Comparison of ENCODE assay signal across 20 cellular contexts in the genomic region with DNA sequence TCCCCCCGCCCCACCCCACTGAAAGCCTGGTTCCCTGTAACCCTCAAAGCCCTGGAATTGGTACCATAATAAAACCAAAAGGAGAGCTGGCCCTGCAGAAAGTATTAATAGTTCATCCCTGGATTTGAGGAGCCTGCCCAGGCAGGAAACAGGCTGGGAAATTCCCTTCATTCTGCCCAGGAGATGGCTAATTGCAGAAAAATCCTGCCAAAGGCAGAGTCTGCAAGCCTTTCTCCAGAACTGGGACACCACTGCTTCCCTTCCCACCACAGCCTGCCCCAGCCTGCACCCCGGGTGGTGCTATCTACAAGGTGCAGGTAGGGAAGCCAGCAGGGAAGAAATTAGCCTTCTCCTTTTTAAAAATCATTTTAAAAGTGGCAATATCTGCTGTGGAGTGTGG. TPM values are rescaled to one million over a fixed set of nuclear protein-coding genes. Genes with fewer than 3 reads are reported as not detected.
DNase-seq lines count a peak whose midpoint lies in the region; ATAC-seq and FAIRE-seq lines count a peak whose summit lies in the region.
"Had no signal": no experiment of that assay in that cellular context is flagged by ENCODE, and none has a peak within 500 bp of the region (broad histone marks: within the 10 kb centered on the region; RNA-seq: fewer than 3 reads in every experiment).

No MANE protein-coding gene starts in this region.

- H3K4me1 ChIP-seq in mesenchymal stem cell (ENCODE audit: control insufficient read depth, insufficient read depth, low read depth, low read length), result peaks cover 11% of the 10 kb centered on the region

- no peaks in the 10 kb centered on the region for H3K79me1 ChIP-seq in mesenchymal stem cell (replicated peaks; ENCODE audit: low read length, poor library complexity, severe bottlenecking)

- FAIRE-seq in RCC 7860 (lab: Jason Lieb, UNC), result peak; percentile 51
- FAIRE-seq: K562 had no signal

- no peak overlapping the region for H3K4me3 Mint-ChIP-seq in activated T-cell treated with anti-CD3 and anti-CD28 coated beads, Interleukin-2, amount 50 U/mL, for 24 hours
- H3K4me3 Mint-ChIP-seq: naive thymus-derived CD4-positive, alpha-beta T cell had no signal

- peaks cover 7% of the 10 kb centered on the region for H3K9me3 ChIP-seq in mesenchymal stem cell (ENCODE audit: control insufficient read depth, low read length)

- H3K27me3 Mint-ChIP-seq in activated T-cell treated with anti-CD3 and anti-CD28 coated beads, Interleukin-2, amount 50 U/mL, for 24 hours, result peaks cover 13% of the 10 kb centered on the region

- no peak overlapping the region for H2AFZ ChIP-seq in mesenchymal stem cell (ENCODE audit: low read depth, low read length)

- WGBS in mesenchymal stem cell, result 42% methylated on average over 1 of the region's 2 CpGs

- no peak overlapping the region for H4K8ac ChIP-seq in mesenchymal stem cell (ENCODE audit: low read length)

- H3K27ac Mint-ChIP-seq in activated T-cell treated with anti-CD3 and anti-CD28 coated beads, Interleukin-2, amount 50 U/mL, for 24 hours, result no peak overlapping the region
- H3K27ac Mint-ChIP-seq: activated T-helper 2 cell treated with anti-CD3 and anti-CD28 coated beads, Interferon-gamma antibody, Interleukin-2, Interleukin-4, amounts not matched to agents 10 μg/mL and 5 μg/mL and 100 μg/mL, durations not matched to agents 14 hours and 24 hours and 36 hours; naive thymus-derived CD4-positive, alpha-beta T cell had no signal

- H3K27me3 ChIP-seq in mesenchymal stem cell (ENCODE audit: control insufficient read depth in 1 of 2, insufficient read depth in 1 of 2, low read length in 2 of 2), result no peaks in the 10 kb centered on the region
- H3K27me3 ChIP-seq: BLaER1 treated with 17β-estradiol and CSF1 and Interleukin-3, amounts not matched to agents 10 nM and 100 nM; upper lobe of left lung had no signal

- H3K9me3 Mint-ChIP-seq in activated T-cell treated with anti-CD3 and anti-CD28 coated beads, Interleukin-2, amount 50 U/mL, for 24 hours, result no peaks in the 10 kb centered on the region
- H3K9me3 Mint-ChIP-seq: activated T-helper 2 cell treated with anti-CD3 and anti-CD28 coated beads, Interferon-gamma antibody, Interleukin-2, Interleukin-4, amounts not matched to agents 10 μg/mL and 5 μg/mL and 100 μg/mL, durations not matched to agents 14 hours and 24 hours and 36 hours had no signal

- peaks cover 8% of the 10 kb centered on the region for H3K4me1 Mint-ChIP-seq in activated T-cell treated with anti-CD3 and anti-CD28 coated beads, Interleukin-2, amount 50 U/mL, for 24 hours (ENCODE audit: low read depth)
- H3K4me1 Mint-ChIP-seq: naive thymus-derived CD4-positive, alpha-beta T cell had no signal

- H3K18ac ChIP-seq in mesenchymal stem cell (ENCODE audit: low read depth in 1 of 2, low read length in 2 of 2), result no peak overlapping the region

- H3K36me3 Mint-ChIP-seq in activated T-cell treated with anti-CD3 and anti-CD28 coated beads, Interleukin-2, amount 50 U/mL, for 24 hours (ENCODE audit: low read depth), result no peaks in the 10 kb centered on the region
- H3K36me3 Mint-ChIP-seq: naive thymus-derived CD4-positive, alpha-beta T cell had no signal

- no peak overlapping the region for H3K4me3 ChIP-seq in mesenchymal stem cell (ENCODE audit: insufficient read depth in 1 of 2, low read depth in 1 of 2, low read length in 2 of 2)
- H3K4me3 ChIP-seq: BLaER1 treated with 17β-estradiol and CSF1 and Interleukin-3, amounts not matched to agents 10 nM and 100 nM; K562; upper lobe of left lung had no signal

- no peak overlapping the region for H3K4me2 ChIP-seq in mesenchymal stem cell (ENCODE audit: low read length, poor library complexity, severe bottlenecking)

- no peak overlapping the region for H3K9ac ChIP-seq in mesenchymal stem cell (ENCODE audit: low read length)
- H3K9ac ChIP-seq: BLaER1 treated with 17β-estradiol and CSF1 and Interleukin-3, amounts not matched to agents 10 nM and 100 nM had no signal

- no peak overlapping the region for H2BK5ac ChIP-seq in mesenchymal stem cell (ENCODE audit: low read depth, low read length, poor library complexity, severe bottlenecking)

- H2BK15ac ChIP-seq in mesenchymal stem cell (ENCODE audit: low read depth, poor library complexity, severe bottlenecking), result no peak overlapping the region

- no peak overlapping the region for H2AK5ac ChIP-seq in mesenchymal stem cell (ENCODE audit: low read length, severe bottlenecking)

- H3K14ac ChIP-seq in mesenchymal stem cell (ENCODE audit: low read length in 2 of 2), result no peak overlapping the region

- no peak overlapping the region for H3K4ac ChIP-seq in mesenchymal stem cell (ENCODE audit: low read depth in 1 of 2, low read length in 2 of 2)

- H3K23ac ChIP-seq in mesenchymal stem cell (ENCODE audit: low read length in 2 of 2), result no peak overlapping the region

- ATAC-seq in GM19395 (IDR thresholded peaks at IDR 0.05; ENCODE audit: unreplicated experiment), result no peak
- ATAC-seq: K562; naive thymus-derived CD4-positive, alpha-beta T cell; Right ventricle myocardium inferior had no signal

- peak overlapping the region; percentile 17 for H3K27ac ChIP-seq in mesenchymal stem cell (ENCODE audit: low read length, poor library complexity, severe bottlenecking)
- H3K27ac ChIP-seq: BLaER1 treated with 17β-estradiol and CSF1 and Interleukin-3, amounts not matched to agents 10 nM and 100 nM; upper lobe of left lung had no signal

- no peak overlapping the region for H2BK120ac ChIP-seq in mesenchymal stem cell (ENCODE audit: low read depth, low read length)

- no peak overlapping the region for H2BK12ac ChIP-seq in mesenchymal stem cell (ENCODE audit: low read length in 2 of 2)

- no peaks in the 10 kb centered on the region for H3K36me3 ChIP-seq in mesenchymal stem cell (ENCODE audit: control insufficient read depth in 1 of 2, insufficient read depth in 2 of 2, low read depth in 1 of 2, low read length in 2 of 2)
- H3K36me3 ChIP-seq: BLaER1 treated with 17β-estradiol and CSF1 and Interleukin-3, amounts not matched to agents 10 nM and 100 nM; upper lobe of left lung had no signal

- no peak overlapping the region for H4K91ac ChIP-seq in mesenchymal stem cell (ENCODE audit: low read length)

- DNase-seq in EH (ENCODE audit: low read depth) (peak; percentile 90), RCC 7860 (ENCODE audit: low spot score) (peak; percentile 63), dedifferentiated amniotic fluid mesenchymal stem cell (ENCODE audit: extremely low spot score) (peak; percentile 34), mesenchymal stem cell (peak; percentile 59), DMS 273 treated with DMSO at 0.1 percent for 48 hours (lab: John Stamatoyannopoulos, UW) (no peak), NCI-H2196 (lab: John Stamatoyannopoulos, UW; ENCODE audit: unreplicated experiment) (no peak)
- no peak for DNase-seq in activated T-cell treated with anti-CD3 and anti-CD28 coated beads, Interleukin-2, amount 50 U/mL, for 24 hours
- DNase-seq: activated CD4-positive, alpha-beta T cell treated with anti-CD3 and anti-CD28 coated beads, Interleukin-2, amount 50 U/mL, for 4 hours; effector CD4-positive, alpha-beta T cell; glutamatergic neuron; naive thymus-derived CD4-positive, alpha-beta T cell; NCI-H187 treated with DMSO at 0.1 percent for 48 hours; NCI-H82; stimulated activated CD4-positive, alpha-beta T cell treated with anti-CD3 and anti-CD28 coated beads, Interleukin-4, amount 100 ng/mL, for 1 hour had no signal

RNA-seq across cellular contexts. Expression of a gene that starts 16.2 kb away (rescaled TPM):
- polyA plus RNA-seq in mesenchymal stem cell (2013, experiment 1 of 2), result not detected
- not detected for polyA plus RNA-seq in mesenchymal stem cell (2013, experiment 2 of 2)
- polyA plus RNA-seq: K562; naive thymus-derived CD4-positive, alpha-beta T cell had no signal

RNA-seq across cellular contexts. Expression of a gene that starts 38.0 kb away (rescaled TPM):
- not detected for polyA plus RNA-seq in mesenchymal stem cell (2013, experiment 1 of 2)
- polyA plus RNA-seq in mesenchymal stem cell (2013, experiment 2 of 2), result not detected
- polyA plus RNA-seq: K562; naive thymus-derived CD4-positive, alpha-beta T cell had no signal

Comparison
In these comparisons a context has a peak if more than half of its experiments do, and no peak if none do; other contexts are left out.
1. DNase-seq: peak in EH (single experiment), RCC 7860 (single experiment), dedifferentiated amniotic fluid mesenchymal stem cell (single experiment) and mesenchymal stem cell (single experiment); none in activated T-cell treated with anti-CD3 and anti-CD28 coated beads, Interleukin-2, amount 50 U/mL, for 24 hours (single experiment), DMS 273 treated with DMSO at 0.1 percent for 48 hours (single experiment) and NCI-H2196 (single experiment).